15 cellular contexts compared by ENCODE assay signal in the genomic region with DNA sequence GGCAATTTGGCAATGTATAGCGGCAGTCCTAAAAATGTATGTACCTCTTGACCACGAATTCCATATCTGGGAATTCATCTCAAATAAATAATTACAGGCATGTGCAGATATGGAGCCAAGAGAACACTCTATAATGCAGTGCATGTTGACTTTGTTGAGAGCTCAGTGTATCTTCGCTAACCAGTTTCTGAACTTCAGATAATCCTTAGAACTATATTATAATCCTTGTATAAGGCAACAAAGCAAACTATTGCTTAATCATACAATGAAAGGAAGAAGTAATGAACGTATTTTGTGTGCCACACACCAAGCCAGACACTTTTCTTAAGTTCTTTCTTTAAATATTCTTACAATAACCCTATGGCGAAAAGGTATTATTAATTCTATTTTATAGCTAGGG.
"Had no signal": no experiment of that assay in that cellular context is flagged by ENCODE, and none has a peak within 500 bp of the region (broad histone marks: within the 10 kb centered on the region; RNA-seq: fewer than 3 reads in every experiment).

No MANE protein-coding gene starts in this region.

- ATAC-seq: gastroesophageal sphincter had no signal

- H3K36me3 Mint-ChIP-seq: type B pancreatic cell had no signal

- H3K9me3 ChIP-seq: body of pancreas, gastroesophageal sphincter, left ventricle myocardium inferior, psoas muscle, suprapubic skin had no signal

- FAIRE-seq: TTC549 had no signal

- H3K27ac ChIP-seq: body of pancreas, gastroesophageal sphincter, left ventricle myocardium inferior, psoas muscle, suprapubic skin had no signal

- DNase-seq: activated B cell treated with CpG ODN at 0.5 μM for 24 hours; activated CD4-positive, alpha-beta T cell treated with anti-CD3 and anti-CD28 coated beads, Interleukin-2, amount 50 U/mL, for 4 hours; activated gamma-delta T cell; amniotic stem cell; effector memory CD4-positive, alpha-beta T cell; kidney; left ventricle myocardium inferior; psoas muscle; stimulated activated CD4-positive, alpha-beta T cell treated with anti-CD3 and anti-CD28 coated beads, Interleukin-2, amount 100 ng/mL, for 24 hours had no signal

- H3K36me3 ChIP-seq: gastroesophageal sphincter, left ventricle myocardium inferior, suprapubic skin had no signal

- H3K27ac Mint-ChIP-seq: activated B cell treated with CpG ODN at 0.5 μM for 24 hours, type B pancreatic cell had no signal

- H3K4me3 ChIP-seq: body of pancreas, coronary artery, gastroesophageal sphincter, left ventricle myocardium inferior, psoas muscle, suprapubic skin had no signal

- H3K4me3 Mint-ChIP-seq: activated B cell treated with CpG ODN at 0.5 μM for 24 hours, type B pancreatic cell had no signal

- H3K9me3 Mint-ChIP-seq: activated B cell treated with CpG ODN at 0.5 μM for 24 hours had no signal

- H3K27me3 ChIP-seq: body of pancreas had no signal
